Comparison of ENCODE assay signal across 8 cellular contexts in the genomic region with DNA sequence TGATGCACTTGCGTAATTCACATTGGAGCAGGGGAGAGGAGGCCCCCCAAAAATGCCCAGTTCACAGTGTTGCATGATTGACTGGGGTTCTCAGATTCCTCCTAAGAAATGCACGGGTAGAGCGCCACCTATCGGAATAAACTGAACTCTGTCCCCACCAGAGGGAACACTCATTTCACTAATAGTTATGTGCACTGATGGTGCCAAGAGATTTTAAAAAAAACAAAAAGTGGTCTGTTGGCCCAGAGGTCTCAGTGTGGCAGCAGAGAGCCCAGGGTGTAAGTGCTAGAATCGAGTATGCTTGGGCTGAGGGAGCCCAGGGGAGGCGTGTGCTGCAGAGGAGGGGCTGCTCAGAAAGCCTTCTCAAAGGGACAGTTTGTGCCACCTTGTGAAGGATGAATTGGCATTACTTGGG. TPM values are rescaled to one million over a fixed set of nuclear protein-coding genes. Genes with fewer than 3 reads are reported as not detected.
DNase-seq lines count a peak whose midpoint lies in the region; ATAC-seq, FAIRE-seq and TF ChIP-seq lines count a peak whose summit lies in the region.

No MANE protein-coding gene starts in this region.

- H3K4me1 Mint-ChIP-seq in Caco-2 (ENCODE audit: low read depth, unreplicated experiment): no peaks in the 10 kb centered on the region
- H3K4me1 Mint-ChIP-seq in activated T-helper 17 cell treated with anti-CD3 and anti-CD28 coated beads, Interleukin-2, amount 50 U/mL, for 72 hours: no peaks in the 10 kb centered on the region

- H3K36me3 ChIP-seq in Caco-2 (ENCODE audit: control insufficient read depth, insufficient read depth, low read length) (no peaks in the 10 kb centered on the region), parathyroid adenoma (ENCODE audit: control insufficient read depth, insufficient read depth, low read length) (no peaks in the 10 kb centered on the region)

- no peak overlapping the region for H2AFZ ChIP-seq in parathyroid adenoma

- CTCF ChIA-PET in Caco-2 (lab: Charles Lee): no interaction called here

- no peak overlapping the region for H3K9ac ChIP-seq in parathyroid adenoma

- no peak overlapping the region for H3K4me3 ChIP-seq in Caco-2 (ENCODE audit: low read depth, low read length)
- no peak overlapping the region for H3K4me3 ChIP-seq in fibroblast of villous mesenchyme (ENCODE audit: low read depth, low read length)
- no peak overlapping the region for H3K4me3 ChIP-seq in parathyroid adenoma (ENCODE audit: low read depth, low read length)

- no peak overlapping the region for H3K27ac Mint-ChIP-seq in Caco-2 (ENCODE audit: unreplicated experiment)
- H3K27ac Mint-ChIP-seq in activated T-helper 17 cell treated with anti-CD3 and anti-CD28 coated beads, Interleukin-2, amount 50 U/mL, for 72 hours: no peak overlapping the region

- H3K4me2 ChIP-seq in parathyroid adenoma (ENCODE audit: low read length): no peak overlapping the region

- intact Hi-C loops in Caco-2 (cut with micrococcal nuclease; ENCODE audit: unreplicated experiment): loop anchor here (1.0 kb wide), 2 partner anchors 65 to 118 kb away; no protein-coding TSS in a partner anchor

- no peaks in the 10 kb centered on the region for H3K9me3 ChIP-seq in Caco-2
- no peaks in the 10 kb centered on the region for H3K9me3 ChIP-seq in parathyroid adenoma (ENCODE audit: control insufficient read depth, low read length)

- H3K9me3 Mint-ChIP-seq in Caco-2 (ENCODE audit: unreplicated experiment): no peaks in the 10 kb centered on the region
- H3K9me3 Mint-ChIP-seq in activated T-helper 17 cell treated with anti-CD3 and anti-CD28 coated beads, Interleukin-2, amount 50 U/mL, for 72 hours: no peaks in the 10 kb centered on the region

- no TSS peak for BruUV-seq in Caco-2 (replicated peaks; lab: Mats Ljungman, UMichigan)

- H3K4me3 Mint-ChIP-seq in Caco-2 (ENCODE audit: unreplicated experiment): no peak overlapping the region
- H3K4me3 Mint-ChIP-seq in activated T-helper 17 cell treated with anti-CD3 and anti-CD28 coated beads, Interleukin-2, amount 50 U/mL, for 72 hours: no peak overlapping the region

- DNase-seq in Caco-2: peak in 1 of 2 experiments; percentile 62
- peak; percentile 36 for DNase-seq in HK-2 (ENCODE audit: unreplicated experiment)
- DNase-seq in RCC 7860 (ENCODE audit: low spot score): peak; percentile 26
- peak; percentile 61 for DNase-seq in fibroblast of villous mesenchyme (ENCODE audit: low read depth)

- H3K27me3 ChIP-seq in Caco-2 (replicated peaks; ENCODE audit: control insufficient read depth, insufficient read depth, low read length) (no peaks in the 10 kb centered on the region), parathyroid adenoma (ENCODE audit: control insufficient read depth, insufficient read depth, low read length) (no peaks in the 10 kb centered on the region)

- H3K79me2 ChIP-seq in parathyroid adenoma: peaks cover under 1% of the 10 kb centered on the region

- no peaks in the 10 kb centered on the region for H3K27me3 Mint-ChIP-seq in Caco-2 (ENCODE audit: insufficient read depth, unreplicated experiment)
- no peaks in the 10 kb centered on the region for H3K27me3 Mint-ChIP-seq in activated T-helper 17 cell treated with anti-CD3 and anti-CD28 coated beads, Interleukin-2, amount 50 U/mL, for 72 hours

- POLR2A ChIA-PET in Caco-2 (lab: Charles Lee): no interaction called here

- H3K27ac ChIP-seq in parathyroid adenoma: no peak overlapping the region

- TF ChIP-seq CTCF in Caco-2 (IDR thresholded peaks at IDR 0.05; ENCODE audit: insufficient read depth in 1 of 2, low read depth in 1 of 2, low read length in 1 of 2, severe bottlenecking in 1 of 2, unreplicated experiment in 1 of 2) (peak; percentile 71 to 72), fibroblast of villous mesenchyme (IDR thresholded peaks at IDR 0.05; ENCODE audit: insufficient read depth, low read depth, low read length) (peak; percentile 84), parathyroid adenoma (IDR thresholded peaks at IDR 0.05) (peak; percentile 62)

- ATAC-seq in activated T-helper 17 cell treated with anti-CD3 and anti-CD28 coated beads, Interleukin-2, amount 50 U/mL, for 72 hours (replicated peaks): peak; percentile 83
- no peak for ATAC-seq in GM18498 (IDR thresholded peaks at IDR 0.05; ENCODE audit: unreplicated experiment)
- no peak for ATAC-seq in GM19324 (IDR thresholded peaks at IDR 0.05; ENCODE audit: low FRiP score, unreplicated experiment)

- no peak for FAIRE-seq in RCC 7860 (lab: Jason Lieb, UNC)

- H3K36me3 Mint-ChIP-seq in Caco-2 (ENCODE audit: insufficient read depth, unreplicated experiment): peaks cover 5% of the 10 kb centered on the region
- H3K36me3 Mint-ChIP-seq in activated T-helper 17 cell treated with anti-CD3 and anti-CD28 coated beads, Interleukin-2, amount 50 U/mL, for 72 hours (ENCODE audit: low read depth): peaks cover 8% of the 10 kb centered on the region

- H3K4me1 ChIP-seq in Caco-2 (no peaks in the 10 kb centered on the region), parathyroid adenoma (no peaks in the 10 kb centered on the region)

RNA-seq across cellular contexts. Expression of gene PINK1, which starts 6.9 kb away (rescaled TPM):
- total RNA-seq in Caco-2 (2022): 18.4 and 23.2 TPM in 2 replicates
- total RNA-seq in activated T-helper 17 cell treated with anti-CD3 and anti-CD28 coated beads, Interleukin-2, amount 50 U/mL, for 72 hours: 1 to 10 TPM; 4.1 to 4.6 TPM
- total RNA-seq in fibroblast of villous mesenchyme: 61.3 and 64.4 TPM in 2 replicates

RNA-seq across cellular contexts. Expression of gene DDOST, which starts 21.0 kb away (rescaled TPM):
- 332 and 339 TPM in 2 replicates for total RNA-seq in Caco-2 (2022)
- total RNA-seq in activated T-helper 17 cell treated with anti-CD3 and anti-CD28 coated beads, Interleukin-2, amount 50 U/mL, for 72 hours: 100 to 1,000 TPM; 132 to 224 TPM
- total RNA-seq in fibroblast of villous mesenchyme: 164 and 203 TPM in 2 replicates

RNA-seq across cellular contexts. Expression of gene CDA, which starts 51.3 kb away (rescaled TPM):
- total RNA-seq in Caco-2 (2022) (0.95 TPM in 1 of 2 replicates, not detected in the other), fibroblast of villous mesenchyme (1.9 and 3.0 TPM in 2 replicates)
- total RNA-seq in activated T-helper 17 cell treated with anti-CD3 and anti-CD28 coated beads, Interleukin-2, amount 50 U/mL, for 72 hours: not detected
